In genomic region chr11:103623933-103624332, GRCh38 we compare ENCODE assay signal across 23 cellular contexts.
DNase-seq lines count a peak whose midpoint lies in the region; ATAC-seq, FAIRE-seq and TF ChIP-seq lines count a peak whose summit lies in the region.
"Had no signal": no experiment of that assay in that cellular context is flagged by ENCODE, and none has a peak within 500 bp of the region (broad histone marks: within the 10 kb centered on the region; RNA-seq: fewer than 3 reads in every experiment).

No MANE protein-coding gene starts in this region.

- H3K36me3 ChIP-seq in kidney (ENCODE audit: control insufficient read depth in 1 of 2, insufficient read depth in 2 of 2, low read length in 2 of 2), result no peaks in the 10 kb centered on the region
- H3K36me3 ChIP-seq: brain microvascular endothelial cell, pancreas, right lobe of liver, upper lobe of right lung had no signal

- no peaks in the 10 kb centered on the region for H3K9me3 Mint-ChIP-seq in activated T-helper 1 cell treated with anti-CD3 and anti-CD28 coated beads, Interleukin-12 subunit alpha, Interleukin-12 subunit beta, Interleukin-2, Interleukin-4 antibody, amounts not matched to agents 30 ng/mL and 10 ng/mL and 1 ng/mL, durations not matched to agents 14 hours and 24 hours and 36 hours
- H3K9me3 Mint-ChIP-seq: activated CD4-positive, alpha-beta T cell treated with anti-CD3 and anti-CD28 coated beads, Interleukin-2, amount 10 ng/mL, durations not matched to agents 7 days and 5 days; IgD-negative memory B cell; natural killer cell; T-cell had no signal

- H3K4me1 ChIP-seq in kidney (ENCODE audit: control insufficient read depth in 1 of 2, insufficient read depth in 1 of 2, low read depth in 1 of 2, low read length in 2 of 2), result no peaks in the 10 kb centered on the region
- H3K4me1 ChIP-seq: pancreas, right lobe of liver, upper lobe of right lung had no signal

- FAIRE-seq in kidney (lab: Jason Lieb, UNC), result peak; percentile 39
- FAIRE-seq: GM18507, pancreas, TTC549 had no signal

- H3K36me3 Mint-ChIP-seq in activated T-helper 1 cell treated with anti-CD3 and anti-CD28 coated beads, Interleukin-12 subunit alpha, Interleukin-12 subunit beta, Interleukin-2, Interleukin-4 antibody, amounts not matched to agents 30 ng/mL and 10 ng/mL and 1 ng/mL, durations not matched to agents 14 hours and 24 hours and 36 hours (ENCODE audit: low read depth), result no peaks in the 10 kb centered on the region
- H3K36me3 Mint-ChIP-seq: IgD-negative memory B cell, natural killer cell, T-cell had no signal

- no peak overlapping the region for H3K9ac ChIP-seq in kidney (ENCODE audit: low read length in 2 of 2)

- no peak overlapping the region for H3K27ac Mint-ChIP-seq in activated T-helper 1 cell treated with anti-CD3 and anti-CD28 coated beads, Interleukin-12 subunit alpha, Interleukin-12 subunit beta, Interleukin-2, Interleukin-4 antibody, amounts not matched to agents 30 ng/mL and 10 ng/mL and 1 ng/mL, durations not matched to agents 14 hours and 24 hours and 36 hours
- H3K27ac Mint-ChIP-seq: activated CD4-positive, alpha-beta T cell treated with anti-CD3 and anti-CD28 coated beads, Interleukin-2, amount 10 ng/mL, durations not matched to agents 7 days and 5 days; IgD-negative memory B cell; natural killer cell; T-cell had no signal

- no peak for TF ChIP-seq CTCF in kidney (IDR thresholded peaks at IDR 0.05; ENCODE audit: borderline replicate concordance, extremely low read depth, insufficient read depth)
- no peak for TF ChIP-seq CTCF in GM10266 (IDR thresholded peaks at IDR 0.05; ENCODE audit: control insufficient read depth, insufficient read depth, low read depth, missing control alignments)

- no peak for DNase-seq in kidney
- DNase-seq in GM19238 (ENCODE audit: insufficient read length, low spot score), result no peak
- DNase-seq in activated T-helper 1 cell treated with anti-CD3 and anti-CD28 coated beads, Interleukin-12 subunit alpha, Interleukin-12 subunit beta, Interleukin-2, Interleukin-4 antibody, amounts not matched to agents 30 ng/mL and 10 ng/mL and 1 ng/mL, durations not matched to agents 14 hours and 24 hours and 36 hours (ENCODE audit: low spot score), result no peak
- no peak for DNase-seq in GM10266 (ENCODE audit: extremely low spot score)
- DNase-seq: activated CD4-positive, alpha-beta T cell treated with anti-CD3 and anti-CD28 coated beads, Interleukin-2, amount 10 ng/mL, durations not matched to agents 7 days and 5 days; activated effector memory CD4-positive, alpha-beta T cell treated with Interleukin-2 at 50 U/mL for 16 hours; brain microvascular endothelial cell; natural killer cell; NCI-H1417; NCI-H510A; pancreas; right lobe of liver; RPMI8226; stimulated activated CD8-positive, alpha-beta memory T cell treated with anti-CD3 and anti-CD28 coated beads, Interleukin-4, amount 100 ng/mL, for 48 hours; T-cell; upper lobe of right lung had no signal

- H3K9me3 ChIP-seq in kidney (ENCODE audit: control insufficient read depth in 1 of 2, low read length in 2 of 2), result no peaks in the 10 kb centered on the region
- H3K9me3 ChIP-seq: pancreas, right lobe of liver, upper lobe of right lung had no signal

- intact Hi-C loops in kidney (cut with DNase I), result no loop called here
- intact Hi-C loops in activated T-helper 1 cell treated with anti-CD3 and anti-CD28 coated beads, Interleukin-12 subunit alpha, Interleukin-12 subunit beta, Interleukin-2, Interleukin-4 antibody, amounts not matched to agents 30 ng/mL and 10 ng/mL and 1 ng/mL, durations not matched to agents 14 hours and 24 hours and 36 hours (cut with micrococcal nuclease), result no loop called here

- H3K27me3 Mint-ChIP-seq in activated T-helper 1 cell treated with anti-CD3 and anti-CD28 coated beads, Interleukin-12 subunit alpha, Interleukin-12 subunit beta, Interleukin-2, Interleukin-4 antibody, amounts not matched to agents 30 ng/mL and 10 ng/mL and 1 ng/mL, durations not matched to agents 14 hours and 24 hours and 36 hours (ENCODE audit: insufficient read depth), result peaks cover 2% of the 10 kb centered on the region
- H3K27me3 Mint-ChIP-seq: activated CD4-positive, alpha-beta T cell treated with anti-CD3 and anti-CD28 coated beads, Interleukin-2, amount 10 ng/mL, durations not matched to agents 7 days and 5 days had no signal

- no peak overlapping the region for H3K4me3 ChIP-seq in kidney (ENCODE audit: low read length in 2 of 2)
- H3K4me3 ChIP-seq: pancreas, right lobe of liver, upper lobe of right lung had no signal

- no peak overlapping the region for H3K27ac ChIP-seq in kidney (ENCODE audit: low read depth in 2 of 2, low read length in 2 of 2)
- H3K27ac ChIP-seq: pancreas, right lobe of liver, upper lobe of right lung had no signal

- peak; percentile 43 for ATAC-seq in GM18870 (IDR thresholded peaks at IDR 0.05; ENCODE audit: unreplicated experiment)
- ATAC-seq in HG02588 (IDR thresholded peaks at IDR 0.05; ENCODE audit: unreplicated experiment), result peak; percentile 48
- ATAC-seq in HG03460 (IDR thresholded peaks at IDR 0.05; ENCODE audit: unreplicated experiment), result peak; percentile 58
- ATAC-seq: HCT116, natural killer cell, pancreas, right lobe of liver, T-cell, upper lobe of right lung had no signal

- H3K4me1 Mint-ChIP-seq in activated T-helper 1 cell treated with anti-CD3 and anti-CD28 coated beads, Interleukin-12 subunit alpha, Interleukin-12 subunit beta, Interleukin-2, Interleukin-4 antibody, amounts not matched to agents 30 ng/mL and 10 ng/mL and 1 ng/mL, durations not matched to agents 14 hours and 24 hours and 36 hours (ENCODE audit: low read depth), result no peaks in the 10 kb centered on the region
- H3K4me1 Mint-ChIP-seq: activated CD4-positive, alpha-beta T cell treated with anti-CD3 and anti-CD28 coated beads, Interleukin-2, amount 10 ng/mL, durations not matched to agents 7 days and 5 days; natural killer cell; T-cell had no signal

- H3K4me3 Mint-ChIP-seq in activated T-helper 1 cell treated with anti-CD3 and anti-CD28 coated beads, Interleukin-12 subunit alpha, Interleukin-12 subunit beta, Interleukin-2, Interleukin-4 antibody, amounts not matched to agents 30 ng/mL and 10 ng/mL and 1 ng/mL, durations not matched to agents 14 hours and 24 hours and 36 hours, result no peak overlapping the region
- H3K4me3 Mint-ChIP-seq: activated CD4-positive, alpha-beta T cell treated with anti-CD3 and anti-CD28 coated beads, Interleukin-2, amount 10 ng/mL, durations not matched to agents 7 days and 5 days; IgD-negative memory B cell; natural killer cell; T-cell had no signal
